In the genomic region with DNA sequence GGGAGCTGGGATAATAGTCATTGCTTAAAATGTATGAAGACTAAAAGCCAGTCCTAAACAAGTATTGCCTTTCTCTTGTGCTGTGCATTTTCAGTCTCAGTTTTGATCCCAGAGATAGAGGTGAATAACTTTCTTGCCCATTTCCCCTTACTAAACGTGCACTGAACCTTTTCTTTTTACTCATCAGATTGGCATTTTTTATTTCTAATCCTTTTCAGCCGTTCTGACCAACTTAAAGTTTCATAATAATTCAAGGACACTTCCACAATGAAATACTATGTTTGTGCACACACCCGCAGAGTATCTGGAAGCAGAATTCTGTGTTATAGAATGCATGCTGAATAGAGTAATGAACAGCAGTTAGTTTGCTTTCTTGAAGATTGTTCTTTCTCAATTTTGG, we compare ENCODE assay signal across 25 cellular contexts.
"Had no signal": no experiment of that assay in that cellular context is flagged by ENCODE, and none has a peak within 500 bp of the region (broad histone marks: within the 10 kb centered on the region; RNA-seq: fewer than 3 reads in every experiment).

No MANE protein-coding gene starts in this region.

- H3K4me1 ChIP-seq: Peyer's patch, SJSA1 had no signal

- H3K27ac ChIP-seq: HL-60, KMS-11, PC-9, Peyer's patch, SJSA1, SK-N-MC had no signal

- DNase-seq: Kasumi-1, MM.1S, NCI-H1092 treated with DMSO at 0.1 percent for 48 hours, NCI-H1436, NCI-H187, NCI-H2029, NCI-H2081 treated with DMSO at 0.1 percent for 48 hours, NCI-H2171, NCI-H226, NCI-H446, NCI-H510A, NCI-H524 treated with DMSO at 0.1 percent for 48 hours, NCI-H69, NCI-H774, PC-9, Peyer's patch, Right ventricle myocardium superior, RPMI8226, SIG-M5 had no signal

- FAIRE-seq: HTR-8/SVneo, K562 had no signal

- H3K4me3 ChIP-seq: K562, PC-9, Peyer's patch, SJSA1, SK-N-MC had no signal

- H3K9me3 ChIP-seq: Peyer's patch, SJSA1 had no signal

- H3K36me3 ChIP-seq: Peyer's patch, SJSA1 had no signal

- H3K27me3 ChIP-seq: Peyer's patch, SJSA1 had no signal
